ENCODE assay signal across 1 cellular context in the genomic region with DNA sequence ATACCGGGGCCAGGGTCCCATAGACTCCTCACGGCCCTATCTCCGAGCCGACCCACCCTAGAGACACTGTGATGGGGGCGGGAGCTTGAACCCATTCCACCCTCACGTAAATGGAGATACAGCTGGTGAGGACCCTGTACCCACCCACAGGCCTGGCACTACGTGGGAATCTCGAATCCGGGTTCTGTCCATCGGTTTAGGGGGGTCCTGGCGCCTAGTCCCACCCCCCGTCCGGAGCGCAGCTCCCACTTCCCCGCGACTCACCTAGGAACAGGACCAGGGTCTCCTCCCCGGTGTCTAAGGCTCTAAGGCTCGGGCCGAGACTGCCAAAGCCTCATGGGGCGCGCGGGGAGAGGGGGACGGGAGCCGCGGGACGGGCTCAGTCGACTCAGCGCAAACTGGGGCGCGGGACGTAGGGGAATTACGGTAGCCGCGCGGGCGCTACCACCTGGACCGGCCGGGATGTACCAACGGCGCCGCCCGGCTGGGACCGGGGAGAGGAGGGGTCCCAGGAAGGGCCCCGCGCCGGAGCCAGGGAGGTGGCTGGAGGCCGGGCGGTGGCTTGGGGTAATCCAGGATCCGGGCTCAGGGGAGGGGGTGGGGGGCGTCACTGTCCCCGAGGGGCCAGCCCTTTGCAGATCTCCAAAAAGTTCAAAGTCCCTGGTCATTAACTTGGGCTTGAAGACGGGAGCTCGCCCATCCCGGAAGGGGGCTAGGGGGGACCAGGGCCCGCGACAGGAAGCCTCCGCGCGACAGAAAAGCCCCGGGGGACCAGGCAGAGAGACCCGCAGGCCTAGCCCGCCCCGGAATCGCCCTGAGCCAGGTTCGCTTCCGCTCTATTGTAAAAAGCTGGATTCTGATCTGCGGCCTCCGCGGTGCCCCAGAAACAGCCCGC.
TF ChIP-seq lines count a peak whose summit lies in the region.

No MANE protein-coding gene starts in this region.

TF ChIP-seq in HepG2, 621 proteins besides CTCF, POLR2A, EP300 and RAD21 (continued from another document and continues in another):
- TF ChIP-seq, protein P1, sequence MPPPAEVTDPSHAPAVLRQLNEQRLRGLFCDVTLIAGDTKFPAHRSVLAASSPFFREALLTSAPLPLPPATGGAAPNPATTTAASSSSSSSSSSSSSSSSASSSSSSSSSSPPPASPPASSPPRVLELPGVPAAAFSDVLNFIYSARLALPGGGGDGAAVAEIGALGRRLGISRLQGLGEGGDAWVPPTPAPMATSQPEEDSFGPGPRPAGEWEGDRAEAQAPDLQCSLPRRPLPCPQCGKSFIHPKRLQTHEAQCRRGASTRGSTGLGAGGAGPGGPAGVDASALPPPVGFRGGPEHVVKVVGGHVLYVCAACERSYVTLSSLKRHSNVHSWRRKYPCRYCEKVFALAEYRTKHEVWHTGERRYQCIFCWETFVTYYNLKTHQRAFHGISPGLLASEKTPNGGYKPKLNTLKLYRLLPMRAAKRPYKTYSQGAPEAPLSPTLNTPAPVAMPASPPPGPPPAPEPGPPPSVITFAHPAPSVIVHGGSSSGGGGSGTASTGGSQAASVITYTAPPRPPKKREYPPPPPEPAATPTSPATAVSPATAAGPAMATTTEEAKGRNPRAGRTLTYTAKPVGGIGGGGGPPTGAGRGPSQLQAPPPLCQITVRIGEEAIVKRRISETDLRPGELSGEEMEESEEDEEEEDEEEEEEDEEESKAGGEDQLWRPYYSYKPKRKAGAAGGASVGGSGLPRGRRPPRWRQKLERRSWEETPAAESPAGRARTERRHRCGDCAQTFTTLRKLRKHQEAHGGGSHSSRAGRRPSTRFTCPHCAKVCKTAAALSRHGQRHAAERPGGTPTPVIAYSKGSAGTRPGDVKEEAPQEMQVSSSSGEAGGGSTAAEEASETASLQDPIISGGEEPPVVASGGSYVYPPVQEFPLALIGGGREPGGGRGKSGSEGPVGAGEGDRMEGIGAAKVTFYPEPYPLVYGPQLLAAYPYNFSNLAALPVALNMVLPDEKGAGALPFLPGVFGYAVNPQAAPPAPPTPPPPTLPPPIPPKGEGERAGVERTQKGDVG (CRISPR knock-in tag; IDR thresholded peaks at IDR 0.05; ENCODE audit: borderline replicate concordance) = no peak
- TF ChIP-seq GTF3A (CRISPR knock-in tag; conservative IDR thresholded peaks at IDR 0.05) (no peak), ZNF292 (CRISPR knock-in tag; IDR thresholded peaks at IDR 0.05; ENCODE audit: borderline replicate concordance, low read depth) (no peak), HMGA1 (CRISPR knock-in tag; conservative IDR thresholded peaks at IDR 0.05) (no peak), RCOR2 (CRISPR knock-in tag; IDR thresholded peaks at IDR 0.05) (no peak), SYNCRIP (IDR thresholded peaks at IDR 0.05; ENCODE audit: insufficient read depth, low read depth, low read length) (no peak), GATAD1 (CRISPR knock-in tag; IDR thresholded peaks at IDR 0.05) (peak; percentile 61), CENPT (CRISPR knock-in tag; IDR thresholded peaks at IDR 0.05; ENCODE audit: low read depth) (no peak), KLF16 (CRISPR knock-in tag; IDR thresholded peaks at IDR 0.05) (no peak), BRD4 (CRISPR knock-in tag; IDR thresholded peaks at IDR 0.05) (0 out of 2 replicates have a peak, but pooled peaks have one; percentile 2), ZNF274 (CRISPR knock-in tag; IDR thresholded peaks at IDR 0.05) (peak; percentile 72; the same call in 1 of the 2 replicates), ZFP82 (CRISPR knock-in tag; IDR thresholded peaks at IDR 0.05; ENCODE audit: borderline replicate concordance) (no peak), DMAP1 (CRISPR knock-in tag; IDR thresholded peaks at IDR 0.05) (peak; percentile 48; the same call in 1 of the 2 replicates), RARA (CRISPR knock-in tag; IDR thresholded peaks at IDR 0.05) (no peak), RORA (CRISPR knock-in tag; IDR thresholded peaks at IDR 0.05) (no peak), ZNF382 (CRISPR knock-in tag; IDR thresholded peaks at IDR 0.05; ENCODE audit: borderline replicate concordance) (no peak), RAD51 (IDR thresholded peaks at IDR 0.05; ENCODE audit: borderline replicate concordance) (no peak), FOXA1 (IDR thresholded peaks at IDR 0.05) (no peak), FOXA1 (CRISPR knock-in tag; IDR thresholded peaks at IDR 0.05) (no peak), RXRA (CRISPR knock-in tag; IDR thresholded peaks at IDR 0.05) (no peak; the same call in 1 of the 2 replicates), NFYB (CRISPR knock-in tag; IDR thresholded peaks at IDR 0.05) (no peak), GATA4 (IDR thresholded peaks at IDR 0.05; ENCODE audit: borderline replicate concordance, low read depth) (no peak), ZFP62 (CRISPR knock-in tag; IDR thresholded peaks at IDR 0.05) (no peak), ZNF619 (CRISPR knock-in tag; IDR thresholded peaks at IDR 0.05) (no peak), ZNF24 (IDR thresholded peaks at IDR 0.05) (no peak), DR1 (CRISPR knock-in tag; IDR thresholded peaks at IDR 0.05) (no peak; the same call in 1 of the 2 replicates), ZSCAN22 (CRISPR knock-in tag; IDR thresholded peaks at IDR 0.05) (no peak), ZNF768 (CRISPR knock-in tag; IDR thresholded peaks at IDR 0.05) (peak; percentile 31; the same call in 1 of the 2 replicates), ZNF331 (CRISPR knock-in tag; IDR thresholded peaks at IDR 0.05) (0 out of 2 replicates have a peak, but pooled peaks have one; percentile 22), IRF2 (CRISPR knock-in tag; IDR thresholded peaks at IDR 0.05) (no peak), ZNF230 (CRISPR knock-in tag; IDR thresholded peaks at IDR 0.05) (peak; percentile 55; the same call in 1 of the 2 replicates), ZNF780A (CRISPR knock-in tag; IDR thresholded peaks at IDR 0.05) (no peak), NR3C1 (CRISPR knock-in tag; IDR thresholded peaks at IDR 0.05) (no peak), MTF2 (CRISPR knock-in tag; IDR thresholded peaks at IDR 0.05; ENCODE audit: borderline replicate concordance) (no peak), KAT7 (CRISPR knock-in tag; IDR thresholded peaks at IDR 0.05; ENCODE audit: borderline replicate concordance) (0 out of 2 replicates have a peak, but pooled peaks have one; percentile 45), PTBP1 (IDR thresholded peaks at IDR 0.05; ENCODE audit: low read depth, low read length, poor library complexity, severe bottlenecking) (no peak), ZNF263 (CRISPR knock-in tag; IDR thresholded peaks at IDR 0.05) (peak; percentile 14; the same call in 1 of the 2 replicates), ZNF777 (CRISPR knock-in tag; IDR thresholded peaks at IDR 0.05) (peak; percentile 70), ZNF124 (CRISPR knock-in tag; IDR thresholded peaks at IDR 0.05) (no peak), ZNF20 (CRISPR knock-in tag; IDR thresholded peaks at IDR 0.05) (no peak)
- TF ChIP-seq, protein P2, sequence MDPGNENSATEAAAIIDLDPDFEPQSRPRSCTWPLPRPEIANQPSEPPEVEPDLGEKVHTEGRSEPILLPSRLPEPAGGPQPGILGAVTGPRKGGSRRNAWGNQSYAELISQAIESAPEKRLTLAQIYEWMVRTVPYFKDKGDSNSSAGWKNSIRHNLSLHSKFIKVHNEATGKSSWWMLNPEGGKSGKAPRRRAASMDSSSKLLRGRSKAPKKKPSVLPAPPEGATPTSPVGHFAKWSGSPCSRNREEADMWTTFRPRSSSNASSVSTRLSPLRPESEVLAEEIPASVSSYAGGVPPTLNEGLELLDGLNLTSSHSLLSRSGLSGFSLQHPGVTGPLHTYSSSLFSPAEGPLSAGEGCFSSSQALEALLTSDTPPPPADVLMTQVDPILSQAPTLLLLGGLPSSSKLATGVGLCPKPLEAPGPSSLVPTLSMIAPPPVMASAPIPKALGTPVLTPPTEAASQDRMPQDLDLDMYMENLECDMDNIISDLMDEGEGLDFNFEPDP (CRISPR knock-in tag; conservative IDR thresholded peaks at IDR 0.05) = no peak
- TF ChIP-seq, protein P3, sequence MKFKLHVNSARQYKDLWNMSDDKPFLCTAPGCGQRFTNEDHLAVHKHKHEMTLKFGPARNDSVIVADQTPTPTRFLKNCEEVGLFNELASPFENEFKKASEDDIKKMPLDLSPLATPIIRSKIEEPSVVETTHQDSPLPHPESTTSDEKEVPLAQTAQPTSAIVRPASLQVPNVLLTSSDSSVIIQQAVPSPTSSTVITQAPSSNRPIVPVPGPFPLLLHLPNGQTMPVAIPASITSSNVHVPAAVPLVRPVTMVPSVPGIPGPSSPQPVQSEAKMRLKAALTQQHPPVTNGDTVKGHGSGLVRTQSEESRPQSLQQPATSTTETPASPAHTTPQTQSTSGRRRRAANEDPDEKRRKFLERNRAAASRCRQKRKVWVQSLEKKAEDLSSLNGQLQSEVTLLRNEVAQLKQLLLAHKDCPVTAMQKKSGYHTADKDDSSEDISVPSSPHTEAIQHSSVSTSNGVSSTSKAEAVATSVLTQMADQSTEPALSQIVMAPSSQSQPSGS (CRISPR knock-in tag; IDR thresholded peaks at IDR 0.05) = no peak
- TF ChIP-seq, protein P4, sequence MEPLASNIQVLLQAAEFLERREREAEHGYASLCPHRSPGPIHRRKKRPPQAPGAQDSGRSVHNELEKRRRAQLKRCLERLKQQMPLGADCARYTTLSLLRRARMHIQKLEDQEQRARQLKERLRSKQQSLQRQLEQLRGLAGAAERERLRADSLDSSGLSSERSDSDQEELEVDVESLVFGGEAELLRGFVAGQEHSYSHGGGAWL (CRISPR knock-in tag; IDR thresholded peaks at IDR 0.05) = no peak; the same call in 1 of the 2 replicates
- TF ChIP-seq, protein P5, sequence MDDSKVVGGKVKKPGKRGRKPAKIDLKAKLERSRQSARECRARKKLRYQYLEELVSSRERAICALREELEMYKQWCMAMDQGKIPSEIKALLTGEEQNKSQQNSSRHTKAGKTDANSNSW (CRISPR knock-in tag; IDR thresholded peaks at IDR 0.05; ENCODE audit: borderline replicate concordance) = no peak
- TF ChIP-seq, protein P6, sequence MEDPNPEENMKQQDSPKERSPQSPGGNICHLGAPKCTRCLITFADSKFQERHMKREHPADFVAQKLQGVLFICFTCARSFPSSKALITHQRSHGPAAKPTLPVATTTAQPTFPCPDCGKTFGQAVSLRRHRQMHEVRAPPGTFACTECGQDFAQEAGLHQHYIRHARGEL (CRISPR knock-in tag; IDR thresholded peaks at IDR 0.05) = no peak
- TF ChIP-seq, protein P7, sequence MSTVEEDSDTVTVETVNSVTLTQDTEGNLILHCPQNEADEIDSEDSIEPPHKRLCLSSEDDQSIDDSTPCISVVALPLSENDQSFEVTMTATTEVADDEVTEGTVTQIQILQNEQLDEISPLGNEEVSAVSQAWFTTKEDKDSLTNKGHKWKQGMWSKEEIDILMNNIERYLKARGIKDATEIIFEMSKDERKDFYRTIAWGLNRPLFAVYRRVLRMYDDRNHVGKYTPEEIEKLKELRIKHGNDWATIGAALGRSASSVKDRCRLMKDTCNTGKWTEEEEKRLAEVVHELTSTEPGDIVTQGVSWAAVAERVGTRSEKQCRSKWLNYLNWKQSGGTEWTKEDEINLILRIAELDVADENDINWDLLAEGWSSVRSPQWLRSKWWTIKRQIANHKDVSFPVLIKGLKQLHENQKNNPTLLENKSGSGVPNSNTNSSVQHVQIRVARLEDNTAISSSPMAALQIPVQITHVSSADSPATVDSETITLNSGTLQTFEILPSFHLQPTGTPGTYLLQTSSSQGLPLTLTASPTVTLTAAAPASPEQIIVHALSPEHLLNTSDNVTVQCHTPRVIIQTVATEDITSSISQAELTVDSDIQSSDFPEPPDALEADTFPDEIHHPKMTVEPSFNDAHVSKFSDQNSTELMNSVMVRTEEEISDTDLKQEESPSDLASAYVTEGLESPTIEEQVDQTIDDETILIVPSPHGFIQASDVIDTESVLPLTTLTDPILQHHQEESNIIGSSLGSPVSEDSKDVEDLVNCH (CRISPR knock-in tag; IDR thresholded peaks at IDR 0.05) = no peak
- TF ChIP-seq, protein P8, sequence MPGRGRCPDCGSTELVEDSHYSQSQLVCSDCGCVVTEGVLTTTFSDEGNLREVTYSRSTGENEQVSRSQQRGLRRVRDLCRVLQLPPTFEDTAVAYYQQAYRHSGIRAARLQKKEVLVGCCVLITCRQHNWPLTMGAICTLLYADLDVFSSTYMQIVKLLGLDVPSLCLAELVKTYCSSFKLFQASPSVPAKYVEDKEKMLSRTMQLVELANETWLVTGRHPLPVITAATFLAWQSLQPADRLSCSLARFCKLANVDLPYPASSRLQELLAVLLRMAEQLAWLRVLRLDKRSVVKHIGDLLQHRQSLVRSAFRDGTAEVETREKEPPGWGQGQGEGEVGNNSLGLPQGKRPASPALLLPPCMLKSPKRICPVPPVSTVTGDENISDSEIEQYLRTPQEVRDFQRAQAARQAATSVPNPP (CRISPR knock-in tag; IDR thresholded peaks at IDR 0.05) = 0 out of 2 replicates have a peak, but pooled peaks have one; percentile 33
- TF ChIP-seq, protein P9, sequence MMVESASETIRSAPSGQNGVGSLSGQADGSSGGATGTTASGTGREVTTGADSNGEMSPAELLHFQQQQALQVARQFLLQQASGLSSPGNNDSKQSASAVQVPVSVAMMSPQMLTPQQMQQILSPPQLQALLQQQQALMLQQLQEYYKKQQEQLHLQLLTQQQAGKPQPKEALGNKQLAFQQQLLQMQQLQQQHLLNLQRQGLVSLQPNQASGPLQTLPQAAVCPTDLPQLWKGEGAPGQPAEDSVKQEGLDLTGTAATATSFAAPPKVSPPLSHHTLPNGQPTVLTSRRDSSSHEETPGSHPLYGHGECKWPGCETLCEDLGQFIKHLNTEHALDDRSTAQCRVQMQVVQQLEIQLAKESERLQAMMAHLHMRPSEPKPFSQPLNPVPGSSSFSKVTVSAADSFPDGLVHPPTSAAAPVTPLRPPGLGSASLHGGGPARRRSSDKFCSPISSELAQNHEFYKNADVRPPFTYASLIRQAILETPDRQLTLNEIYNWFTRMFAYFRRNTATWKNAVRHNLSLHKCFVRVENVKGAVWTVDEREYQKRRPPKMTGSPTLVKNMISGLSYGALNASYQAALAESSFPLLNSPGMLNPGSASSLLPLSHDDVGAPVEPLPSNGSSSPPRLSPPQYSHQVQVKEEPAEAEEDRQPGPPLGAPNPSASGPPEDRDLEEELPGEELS (CRISPR knock-in tag; IDR thresholded peaks at IDR 0.05) = no peak
- TF ChIP-seq, protein P10, sequence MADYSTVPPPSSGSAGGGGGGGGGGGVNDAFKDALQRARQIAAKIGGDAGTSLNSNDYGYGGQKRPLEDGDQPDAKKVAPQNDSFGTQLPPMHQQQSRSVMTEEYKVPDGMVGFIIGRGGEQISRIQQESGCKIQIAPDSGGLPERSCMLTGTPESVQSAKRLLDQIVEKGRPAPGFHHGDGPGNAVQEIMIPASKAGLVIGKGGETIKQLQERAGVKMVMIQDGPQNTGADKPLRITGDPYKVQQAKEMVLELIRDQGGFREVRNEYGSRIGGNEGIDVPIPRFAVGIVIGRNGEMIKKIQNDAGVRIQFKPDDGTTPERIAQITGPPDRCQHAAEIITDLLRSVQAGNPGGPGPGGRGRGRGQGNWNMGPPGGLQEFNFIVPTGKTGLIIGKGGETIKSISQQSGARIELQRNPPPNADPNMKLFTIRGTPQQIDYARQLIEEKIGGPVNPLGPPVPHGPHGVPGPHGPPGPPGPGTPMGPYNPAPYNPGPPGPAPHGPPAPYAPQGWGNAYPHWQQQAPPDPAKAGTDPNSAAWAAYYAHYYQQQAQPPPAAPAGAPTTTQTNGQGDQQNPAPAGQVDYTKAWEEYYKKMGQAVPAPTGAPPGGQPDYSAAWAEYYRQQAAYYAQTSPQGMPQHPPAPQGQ (CRISPR knock-in tag; IDR thresholded peaks at IDR 0.05; ENCODE audit: borderline replicate concordance) = no peak
- TF ChIP-seq, protein P11, sequence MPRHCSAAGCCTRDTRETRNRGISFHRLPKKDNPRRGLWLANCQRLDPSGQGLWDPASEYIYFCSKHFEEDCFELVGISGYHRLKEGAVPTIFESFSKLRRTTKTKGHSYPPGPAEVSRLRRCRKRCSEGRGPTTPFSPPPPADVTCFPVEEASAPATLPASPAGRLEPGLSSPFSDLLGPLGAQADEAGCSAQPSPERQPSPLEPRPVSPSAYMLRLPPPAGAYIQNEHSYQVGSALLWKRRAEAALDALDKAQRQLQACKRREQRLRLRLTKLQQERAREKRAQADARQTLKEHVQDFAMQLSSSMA (CRISPR knock-in tag; IDR thresholded peaks at IDR 0.05) = no peak
